In the genomic region with DNA sequence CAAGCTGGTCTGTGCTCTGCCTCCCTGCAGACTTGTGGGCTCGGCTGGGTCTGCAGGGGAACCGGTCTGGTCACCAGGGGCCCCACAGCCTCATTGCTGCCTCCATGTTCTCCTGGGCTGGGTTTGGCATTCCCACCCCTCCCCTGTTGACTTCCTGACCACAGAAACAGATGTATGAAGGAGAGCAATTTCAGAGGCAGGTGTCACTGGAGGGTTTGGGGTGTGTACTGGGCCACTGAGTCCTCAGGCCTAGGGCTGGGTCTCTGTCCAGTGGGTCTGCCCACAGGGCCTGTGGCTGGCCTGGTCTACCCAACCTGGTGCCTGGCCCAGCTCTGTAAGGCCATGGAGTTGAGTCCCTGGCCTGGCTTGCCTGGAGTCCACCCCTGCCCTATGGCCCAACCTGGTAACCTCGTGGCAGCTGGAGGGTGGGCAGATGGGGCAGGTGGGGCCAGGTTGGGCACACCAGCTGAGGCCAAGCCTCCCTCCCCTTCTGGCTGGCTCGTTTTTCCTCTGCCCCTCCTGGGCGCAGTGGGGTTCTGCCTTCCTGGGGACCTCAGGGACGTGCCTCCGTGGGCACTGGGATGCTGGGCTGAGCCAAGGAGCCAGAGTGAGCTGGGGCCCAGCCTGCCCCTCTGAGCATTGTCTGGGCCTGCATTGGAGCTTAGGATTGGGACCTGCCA, we compare ENCODE assay signal across 1 cellular context.
A peak's percentile ranks its signal among the peaks of the same experiment; 100 is the strongest.
TF ChIP-seq lines count a peak whose summit lies in the region.

No MANE protein-coding gene starts in this region.

TF ChIP-seq in K562, 482 proteins besides CTCF, POLR2A, EP300 and RAD21:
- TF ChIP-seq EGR1 (conservative IDR thresholded peaks at IDR 0.05) (no peak), POLR2G (IDR thresholded peaks at IDR 0.05; ENCODE audit: low read depth, low read length) (0 out of 2 replicates have a peak, but pooled peaks have one; percentile 12)
